ENCODE assay signal across 13 cellular contexts in genomic region chr20:35735828-35736470, GRCh38. TPM values are rescaled to one million over a fixed set of nuclear protein-coding genes. Genes with fewer than 3 reads are reported as not detected.
DNase-seq lines count a peak whose midpoint lies in the region; ATAC-seq and TF ChIP-seq lines count a peak whose summit lies in the region.
"Had no signal": no experiment of that assay in that cellular context is flagged by ENCODE, and none has a peak within 500 bp of the region (broad histone marks: within the 10 kb centered on the region; RNA-seq: fewer than 3 reads in every experiment).

No MANE protein-coding gene starts in this region.

- peaks cover 63% of the 10 kb centered on the region for H3K36me3 Mint-ChIP-seq in activated naive CD4-positive, alpha-beta T cell treated with anti-CD3 and anti-CD28 coated beads for 36 hours (ENCODE audit: low read depth)
- peaks cover 29 to 71% of the 10 kb centered on the region in 2 donors for H3K36me3 Mint-ChIP-seq in activated naive CD4-positive, alpha-beta T cell treated with anti-CD3 and anti-CD28 coated beads, Interleukin-2, amount 50 U/mL, for 72 hours
- peaks cover 100% of the 10 kb centered on the region for H3K36me3 Mint-ChIP-seq in activated T-helper 17 cell treated with anti-CD3 and anti-CD28 coated beads, Interleukin-2, amount 50 U/mL, for 72 hours (ENCODE audit: low read depth)

- H3K9ac ChIP-seq in subcutaneous abdominal adipose tissue (ENCODE audit: low read length in 5 of 5), result peak overlapping the region in 1 of 5 donors; percentile 7

- H3K4me3 Mint-ChIP-seq in activated naive CD4-positive, alpha-beta T cell treated with anti-CD3 and anti-CD28 coated beads for 36 hours, result peak overlapping the region; percentile 36
- peak overlapping the region; percentile 90 for H3K4me3 Mint-ChIP-seq in activated T-helper 17 cell treated with anti-CD3 and anti-CD28 coated beads, Interleukin-2, amount 50 U/mL, for 72 hours

- H3K9me3 Mint-ChIP-seq in activated naive CD4-positive, alpha-beta T cell treated with anti-CD3 and anti-CD28 coated beads for 36 hours, result no peaks in the 10 kb centered on the region
- H3K9me3 Mint-ChIP-seq in activated naive CD4-positive, alpha-beta T cell treated with anti-CD3 and anti-CD28 coated beads, Interleukin-2, amount 50 U/mL, for 72 hours, result no peaks in the 10 kb centered on the region
- no peaks in the 10 kb centered on the region for H3K9me3 Mint-ChIP-seq in activated T-helper 17 cell treated with anti-CD3 and anti-CD28 coated beads, Interleukin-2, amount 50 U/mL, for 72 hours

- CTCF ChIA-PET in activated naive CD4-positive, alpha-beta T cell treated with anti-CD3 and anti-CD28 coated beads for 36 hours (lab: Charles Lee), result no interaction called here

- H3K4me1 ChIP-seq in subcutaneous abdominal adipose tissue (ENCODE audit: control insufficient read depth in 5 of 5, insufficient read depth in 5 of 5, low read length in 5 of 5), result peaks cover 0 to 70% (median 66%) of the 10 kb centered on the region in 5 donors
- peaks cover 29% of the 10 kb centered on the region for H3K4me1 ChIP-seq in testis

- H3K4me3 ChIP-seq in fibroblast of villous mesenchyme (ENCODE audit: low read depth, low read length) (peak overlapping the region; percentile 3), subcutaneous abdominal adipose tissue (ENCODE audit: low read depth in 1 of 5, low read length in 5 of 5) (peak overlapping the region in 1 of 5 donors; percentile 3), testis (no peak overlapping the region)
- H3K4me3 ChIP-seq: tibial artery had no signal

- DNase-seq in activated naive CD4-positive, alpha-beta T cell treated with anti-CD3 and anti-CD28 coated beads for 36 hours, result no peak
- DNase-seq in activated naive CD4-positive, alpha-beta T cell treated with anti-CD3 and anti-CD28 coated beads, Interleukin-2, amount 50 U/mL, for 72 hours (ENCODE audit: low spot score in 2 of 2), result no peak
- peak; percentile 52 for DNase-seq in fibroblast of villous mesenchyme (ENCODE audit: low read depth)
- no peak for DNase-seq in SW 1271 (lab: John Stamatoyannopoulos, UW)
- DNase-seq in testis, result no peak
- DNase-seq: activated naive CD4-positive, alpha-beta T cell treated with Interleukin-2 at 50 U/mL for 16 hours; effector CD8-positive, alpha-beta T cell; NCI-H187; stimulated activated CD4-positive, alpha-beta T cell treated with anti-CD3 and anti-CD28 coated beads, Interleukin-4, amount 100 ng/mL, for 24 hours; tibial artery had no signal

- no peak for ATAC-seq in activated naive CD4-positive, alpha-beta T cell treated with anti-CD3 and anti-CD28 coated beads, Interleukin-2, amount 50 U/mL, for 72 hours
- no peak for ATAC-seq in activated T-helper 17 cell treated with anti-CD3 and anti-CD28 coated beads, Interleukin-2, amount 50 U/mL, for 72 hours (replicated peaks)
- no peak for ATAC-seq in GM21528 (IDR thresholded peaks at IDR 0.05; ENCODE audit: low FRiP score, unreplicated experiment)

- TF ChIP-seq POLR2A in testis (IDR thresholded peaks at IDR 0.05), result no peak

- no peak for TF ChIP-seq CTCF in fibroblast of villous mesenchyme (IDR thresholded peaks at IDR 0.05; ENCODE audit: insufficient read depth, low read depth, low read length)
- TF ChIP-seq CTCF in testis (IDR thresholded peaks at IDR 0.05), result no peak

- no peaks in the 10 kb centered on the region for H3K9me3 ChIP-seq in subcutaneous abdominal adipose tissue (ENCODE audit: control insufficient read depth in 5 of 5, low read length in 5 of 5)
- no peaks in the 10 kb centered on the region for H3K9me3 ChIP-seq in testis
- H3K9me3 ChIP-seq: tibial artery had no signal

- H3K27me3 ChIP-seq in subcutaneous abdominal adipose tissue (ENCODE audit: control insufficient read depth in 5 of 5, insufficient read depth in 4 of 5, low read length in 5 of 5) (no peaks in the 10 kb centered on the region), testis (no peaks in the 10 kb centered on the region)
- H3K27me3 ChIP-seq: tibial artery had no signal

- peaks cover 71% of the 10 kb centered on the region for H3K4me1 Mint-ChIP-seq in activated naive CD4-positive, alpha-beta T cell treated with anti-CD3 and anti-CD28 coated beads for 36 hours (ENCODE audit: low read depth)
- peaks cover 49% of the 10 kb centered on the region for H3K4me1 Mint-ChIP-seq in activated T-helper 17 cell treated with anti-CD3 and anti-CD28 coated beads, Interleukin-2, amount 50 U/mL, for 72 hours

- H3K36me3 ChIP-seq in subcutaneous abdominal adipose tissue (ENCODE audit: control insufficient read depth in 5 of 5, insufficient read depth in 5 of 5, low read length in 5 of 5) (peaks cover 59 to 94% (median 71%) of the 10 kb centered on the region in 5 donors), testis (ENCODE audit: low read depth, missing control alignments) (no peaks in the 10 kb centered on the region)

- intact Hi-C loops in activated naive CD4-positive, alpha-beta T cell treated with anti-CD3 and anti-CD28 coated beads for 36 hours (cut with micrococcal nuclease), result no loop called here
- intact Hi-C loops in testis (cut with DNase I; ENCODE audit: low total_unique reads), result no loop called here

- H3K27ac Mint-ChIP-seq in activated naive CD4-positive, alpha-beta T cell treated with anti-CD3 and anti-CD28 coated beads for 36 hours, result peak overlapping the region; percentile 61
- H3K27ac Mint-ChIP-seq in activated naive CD4-positive, alpha-beta T cell treated with anti-CD3 and anti-CD28 coated beads, Interleukin-2, amount 50 U/mL, for 72 hours, result peak overlapping the region in 1 of 2 donors; percentile 98
- peak overlapping the region; percentile 47 for H3K27ac Mint-ChIP-seq in activated T-helper 17 cell treated with anti-CD3 and anti-CD28 coated beads, Interleukin-2, amount 50 U/mL, for 72 hours

- H3K27ac ChIP-seq in subcutaneous abdominal adipose tissue (ENCODE audit: low read depth, low read length) (peak overlapping the region; percentile 47), testis (no peak overlapping the region)
- H3K27ac ChIP-seq: tibial artery had no signal

- WGBS in testis, 2 donors, result 34 to 55% methylated on average over 7 of the region's 7 CpGs

- no peaks in the 10 kb centered on the region for H3K27me3 Mint-ChIP-seq in activated naive CD4-positive, alpha-beta T cell treated with anti-CD3 and anti-CD28 coated beads for 36 hours (ENCODE audit: low read depth)
- H3K27me3 Mint-ChIP-seq in activated T-helper 17 cell treated with anti-CD3 and anti-CD28 coated beads, Interleukin-2, amount 50 U/mL, for 72 hours, result no peaks in the 10 kb centered on the region

RNA-seq across cellular contexts. Expression of gene RBM39, which starts 6.1 kb away (rescaled TPM):
- 100 to 1,000 TPM; 297 to 304 TPM for total RNA-seq in activated naive CD4-positive, alpha-beta T cell treated with anti-CD3 and anti-CD28 coated beads for 36 hours
- 100 to 1,000 TPM; 343 to 380 TPM for total RNA-seq in activated naive CD4-positive, alpha-beta T cell treated with anti-CD3 and anti-CD28 coated beads, Interleukin-2, amount 50 U/mL, for 72 hours
- total RNA-seq in activated T-helper 17 cell treated with anti-CD3 and anti-CD28 coated beads, Interleukin-2, amount 50 U/mL, for 72 hours, result 100 to 1,000 TPM; 295 to 359 TPM
- total RNA-seq in fibroblast of villous mesenchyme, result 279 and 372 TPM in 2 replicates
- 100 to 1,000 TPM; 273 to 278 TPM for total RNA-seq in testis
- polyA plus RNA-seq in testis (ENCODE audit: insufficient read depth, low read depth, low replicate concordance), result 116 TPM

RNA-seq across cellular contexts. Expression of gene PHF20, which starts 35.9 kb away (rescaled TPM):
- total RNA-seq in activated naive CD4-positive, alpha-beta T cell treated with anti-CD3 and anti-CD28 coated beads for 36 hours, result 10 to 100 TPM; 39.8 to 46.0 TPM
- 10 to 100 TPM; 58.5 to 71.4 TPM for total RNA-seq in activated naive CD4-positive, alpha-beta T cell treated with anti-CD3 and anti-CD28 coated beads, Interleukin-2, amount 50 U/mL, for 72 hours
- 10 to 100 TPM; 70.3 to 73.0 TPM for total RNA-seq in activated T-helper 17 cell treated with anti-CD3 and anti-CD28 coated beads, Interleukin-2, amount 50 U/mL, for 72 hours
- 32.5 and 34.5 TPM in 2 replicates for total RNA-seq in fibroblast of villous mesenchyme
- 100 to 1,000 TPM in 1 of 2 donors, 10 to 100 TPM in 1; 59.8 to 108 TPM for total RNA-seq in testis
- 76.1 TPM for polyA plus RNA-seq in testis (ENCODE audit: insufficient read depth, low read depth, low replicate concordance)

RNA-seq across cellular contexts. Expression of gene ROMO1, which starts 36.7 kb away (rescaled TPM):
- total RNA-seq in activated naive CD4-positive, alpha-beta T cell treated with anti-CD3 and anti-CD28 coated beads for 36 hours, result 100 to 1,000 TPM; 120 to 134 TPM
- 100 to 1,000 TPM; 111 to 120 TPM for total RNA-seq in activated naive CD4-positive, alpha-beta T cell treated with anti-CD3 and anti-CD28 coated beads, Interleukin-2, amount 50 U/mL, for 72 hours
- total RNA-seq in activated T-helper 17 cell treated with anti-CD3 and anti-CD28 coated beads, Interleukin-2, amount 50 U/mL, for 72 hours, result 100 to 1,000 TPM in 1 of 2 donors, 10 to 100 TPM in 1; 93.0 to 134 TPM
- total RNA-seq in fibroblast of villous mesenchyme, result 143 and 189 TPM in 2 replicates
- 100 to 1,000 TPM; 200 to 276 TPM for total RNA-seq in testis
- 160 TPM for polyA plus RNA-seq in testis (ENCODE audit: insufficient read depth, low read depth, low replicate concordance)

RNA-seq across cellular contexts. Expression of gene NFS1, which starts 36.8 kb away (rescaled TPM):
- total RNA-seq in activated naive CD4-positive, alpha-beta T cell treated with anti-CD3 and anti-CD28 coated beads for 36 hours, result 10 to 100 TPM; 33.6 to 38.1 TPM
- total RNA-seq in activated naive CD4-positive, alpha-beta T cell treated with anti-CD3 and anti-CD28 coated beads, Interleukin-2, amount 50 U/mL, for 72 hours, result 10 to 100 TPM; 48.5 to 50.1 TPM
- 10 to 100 TPM; 41.1 to 49.2 TPM for total RNA-seq in activated T-helper 17 cell treated with anti-CD3 and anti-CD28 coated beads, Interleukin-2, amount 50 U/mL, for 72 hours
- total RNA-seq in fibroblast of villous mesenchyme, result 37.0 and 40.6 TPM in 2 replicates
- total RNA-seq in testis, result 10 to 100 TPM; 84.1 to 90.6 TPM
- 86.6 TPM for polyA plus RNA-seq in testis (ENCODE audit: insufficient read depth, low read depth, low replicate concordance)
